ENCODE assay signal across 9 cellular contexts in genomic region chr20:23143098-23143497, GRCh38. TPM values are rescaled to one million over a fixed set of nuclear protein-coding genes. Genes with fewer than 3 reads are reported as not detected.
A peak's percentile ranks its signal among the peaks of the same experiment; 100 is the strongest.
DNase-seq lines count a peak whose midpoint lies in the region; ATAC-seq, FAIRE-seq and TF ChIP-seq lines count a peak whose summit lies in the region.
"Had no signal": no experiment of that assay in that cellular context is flagged by ENCODE, and none has a peak within 500 bp of the region (broad histone marks: within the 10 kb centered on the region; RNA-seq: fewer than 3 reads in every experiment).

No MANE protein-coding gene starts in this region.

- no peak for TF ChIP-seq CTCF in fibroblast of mammary gland (conservative IDR thresholded peaks at IDR 0.05; ENCODE audit: control insufficient read depth, insufficient read depth, low read depth, low read length)

- H3K4me3 ChIP-seq in fibroblast of mammary gland (ENCODE audit: control insufficient read depth, low read depth, low read length) = no peak overlapping the region

- TF ChIP-seq POLR2A in GM12892 (IDR thresholded peaks at IDR 0.05; ENCODE audit: low read depth, low read length) = no peak

- DNase-seq in NCI-H2107 (lab: John Stamatoyannopoulos, UW) = peak; percentile 15
- DNase-seq in NCI-H2107 treated with DMSO at 0.1 percent for 48 hours (lab: John Stamatoyannopoulos, UW; ENCODE audit: unreplicated experiment) = no peak
- peak; percentile 47 for DNase-seq in SKM-1 treated with dmso at 0.1 percent for 144 hours (lab: John Stamatoyannopoulos, UW; ENCODE audit: unreplicated experiment)
- peak; percentile 83 for DNase-seq in fibroblast of mammary gland (ENCODE audit: low read depth)
- DNase-seq in pulmonary artery endothelial cell (ENCODE audit: low read depth, low spot score) = peak; percentile 80
- no peak for DNase-seq in GM12892 (ENCODE audit: insufficient read length)
- no peak for DNase-seq in SK-N-DZ (ENCODE audit: low spot score)

- FAIRE-seq in GM12892 (lab: Jason Lieb, UNC) = no peak
- FAIRE-seq: islet of Langerhans had no signal

- ATAC-seq in GM18868 (IDR thresholded peaks at IDR 0.05; ENCODE audit: unreplicated experiment) = no peak

RNA-seq across cellular contexts. Expression of gene CD93, which starts 57.0 kb away (rescaled TPM):
- 312 and 553 TPM in 2 replicates for total RNA-seq in pulmonary artery endothelial cell
- polyA plus RNA-seq in GM12892 (2012; ENCODE audit: missing spikeins) = 1.1 TPM
- polyA plus RNA-seq in SK-N-DZ (2014; cell fraction: cytosol; rRNA removed) = not detected in 2 replicates
- polyA plus RNA-seq in SK-N-DZ (2014; cell fraction: nucleus; rRNA removed) = not detected in 2 replicates

Comparison
In these comparisons a context has a peak if more than half of its experiments do, and no peak if none do; other contexts are left out.
1. DNase-seq: peak in NCI-H2107 (single experiment), SKM-1 treated with dmso at 0.1 percent for 144 hours (single experiment), fibroblast of mammary gland (single experiment) and pulmonary artery endothelial cell (single experiment); none in NCI-H2107 treated with DMSO at 0.1 percent for 48 hours (single experiment), GM12892 (single experiment) and SK-N-DZ (single experiment).